ENCODE assay signal across 11 cellular contexts in genomic region chr5:177428574-177429217, GRCh38. TPM values are rescaled to one million over a fixed set of nuclear protein-coding genes. Genes with fewer than 3 reads are reported as not detected.
DNase-seq lines count a peak whose midpoint lies in the region; ATAC-seq, FAIRE-seq and TF ChIP-seq lines count a peak whose summit lies in the region.
"Had no signal": no experiment of that assay in that cellular context is flagged by ENCODE, and none has a peak within 500 bp of the region (broad histone marks: within the 10 kb centered on the region; RNA-seq: fewer than 3 reads in every experiment).

No MANE protein-coding gene starts in this region.

- peak overlapping the region; percentile 91 for H3K27ac Mint-ChIP-seq in CD8-positive, alpha-beta T cell
- H3K27ac Mint-ChIP-seq in IgD-negative memory B cell = peak overlapping the region; percentile 94 to 98 (median 95)
- H3K27ac Mint-ChIP-seq in nephron = peak overlapping the region in 2 of 3 experiments; percentile 37 to 39

- peaks cover 45% of the 10 kb centered on the region for H3K36me3 Mint-ChIP-seq in CD8-positive, alpha-beta T cell
- H3K36me3 Mint-ChIP-seq in IgD-negative memory B cell = peaks cover 5% of the 10 kb centered on the region
- H3K36me3 Mint-ChIP-seq in nephron (ENCODE audit: low read depth) = peaks cover 8% of the 10 kb centered on the region

- CTCF ChIA-PET in CD8-positive, alpha-beta T cell (lab: Charles Lee) = interaction anchor here (0.6 to 14.6 kb wide), 5 partner anchors 10 to 119 kb away, joined by 3 to 285 read pairs (median 20); partner anchors contain the start of genes F12, PFN3 and PRR7

- DNase-seq in CD8-positive, alpha-beta T cell = peak in 1 of 7 experiments; percentile 19
- no peak for DNase-seq in activated gamma-delta T cell treated with Interleukin-2 at 50 U/mL for 16 hours
- no peak for DNase-seq in SJCRH30
- no peak for DNase-seq in pancreas
- DNase-seq: NCI-H82 had no signal

- WGBS in adipose tissue, 3 donors = 56 to 87% (median 66%) methylated on average over 10 of the region's 10 CpGs
- 86 to 87% methylated on average over 10 of the region's 10 CpGs for WGBS in pancreas, 2 donors

- no peaks in the 10 kb centered on the region for H3K27me3 ChIP-seq in CD8-positive, alpha-beta T cell (ENCODE audit: insufficient read depth, low read length)
- H3K27me3 ChIP-seq in SJCRH30 (no peaks in the 10 kb centered on the region), pancreas (no peaks in the 10 kb centered on the region)

- peaks cover 26% of the 10 kb centered on the region for H3K36me3 ChIP-seq in CD8-positive, alpha-beta T cell (ENCODE audit: insufficient read depth, low read length)
- H3K36me3 ChIP-seq in SJCRH30 (peaks cover 23% of the 10 kb centered on the region), pancreas (peaks cover 2 to 16% (median 7%) of the 10 kb centered on the region in 3 donors)

- H3K4me3 ChIP-seq in CD8-positive, alpha-beta T cell (ENCODE audit: low read depth, low read length) = peak overlapping the region; percentile 98
- H3K4me3 ChIP-seq in SJCRH30 (no peak overlapping the region), pancreas (peak overlapping the region in 1 of 4 donors; percentile 86)

- intact Hi-C loops in CD8-positive, alpha-beta T cell (cut with DNase I, micrococcal nuclease) = loop anchor here (5.0 kb wide), 2 partner anchors 296 to 886 kb away; partner anchors contain the start of gene NSD1 (in 1 of the 2)
- intact Hi-C loops in pancreas (cut with DNase I) = no loop called here

- H3K4me1 ChIP-seq in CD8-positive, alpha-beta T cell (ENCODE audit: insufficient read depth, low read length) = peaks cover 73% of the 10 kb centered on the region
- peaks cover 25% of the 10 kb centered on the region for H3K4me1 ChIP-seq in SJCRH30
- H3K4me1 ChIP-seq in pancreas = peaks cover 0 to 13% (median 4%) of the 10 kb centered on the region in 3 donors

- no peak for FAIRE-seq in pancreas (lab: Jason Lieb, UNC)
- FAIRE-seq: colon, G401.6 had no signal

- H3K4me3 Mint-ChIP-seq in CD8-positive, alpha-beta T cell = peak overlapping the region; percentile 91
- H3K4me3 Mint-ChIP-seq in IgD-negative memory B cell = peak overlapping the region; percentile 91 to 99 (median 98)
- H3K4me3 Mint-ChIP-seq in nephron = peak overlapping the region; percentile 54 to 91 (median 63)

- no peak for TF ChIP-seq CTCF in CD8-positive, alpha-beta T cell (IDR thresholded peaks at IDR 0.05)
- no peak for TF ChIP-seq CTCF in nephron (IDR thresholded peaks at IDR 0.05; ENCODE audit: unreplicated experiment in 3 of 3)
- no peak for TF ChIP-seq CTCF in pancreas (IDR thresholded peaks at IDR 0.05)

- H3K9me3 Mint-ChIP-seq in CD8-positive, alpha-beta T cell = no peaks in the 10 kb centered on the region
- H3K9me3 Mint-ChIP-seq in IgD-negative memory B cell = no peaks in the 10 kb centered on the region
- H3K9me3 Mint-ChIP-seq in nephron = no peaks in the 10 kb centered on the region

- no peaks in the 10 kb centered on the region for H3K27me3 Mint-ChIP-seq in CD8-positive, alpha-beta T cell (ENCODE audit: low read depth)
- H3K27me3 Mint-ChIP-seq in IgD-negative memory B cell (no peaks in the 10 kb centered on the region), nephron (ENCODE audit: low read depth) (peaks cover 4% of the 10 kb centered on the region)

- no peaks in the 10 kb centered on the region for H3K9me3 ChIP-seq in CD8-positive, alpha-beta T cell (ENCODE audit: low read length)
- H3K9me3 ChIP-seq in SJCRH30 (replicated peaks) (no peaks in the 10 kb centered on the region), pancreas (no peaks in the 10 kb centered on the region)

- peak overlapping the region; percentile 77 for H3K27ac ChIP-seq in CD8-positive, alpha-beta T cell (ENCODE audit: low read depth, low read length)
- H3K27ac ChIP-seq in adipose tissue (ENCODE audit: low read depth, low read length) = peak overlapping the region; percentile 56
- no peak overlapping the region for H3K27ac ChIP-seq in SJCRH30
- peak overlapping the region in 2 of 4 donors; percentile 30 to 35 for H3K27ac ChIP-seq in pancreas

- no peak for ATAC-seq in CD8-positive, alpha-beta T cell
- ATAC-seq in pancreas = no peak
- no peak for ATAC-seq in GM21825 (IDR thresholded peaks at IDR 0.05; ENCODE audit: unreplicated experiment)

- peaks cover 67% of the 10 kb centered on the region for H3K4me1 Mint-ChIP-seq in CD8-positive, alpha-beta T cell (ENCODE audit: low read depth)
- H3K4me1 Mint-ChIP-seq in IgD-negative memory B cell = peaks cover 29 to 45% (median 39%) of the 10 kb centered on the region in 3 donors
- peaks cover 15% of the 10 kb centered on the region for H3K4me1 Mint-ChIP-seq in nephron

- POLR2A ChIA-PET in CD8-positive, alpha-beta T cell (lab: Charles Lee) = interaction anchor here (0.7 to 15.2 kb wide), 8 partner anchors 14 to 164 kb away, joined by 3 to 498 read pairs (median 6); partner anchors contain the start of genes PRELID1, PRR7 and RAB24

RNA-seq across cellular contexts. Expression of gene GRK6, which starts 2.2 kb away (rescaled TPM):
- 100 to 1,000 TPM; 133 to 139 TPM for total RNA-seq in CD8-positive, alpha-beta T cell
- 107 TPM for polyA plus RNA-seq in IgD-negative memory B cell
- polyA plus RNA-seq in adipose tissue = 10 to 100 TPM; 10.8 to 21.5 (median 16.2) TPM
- 45.1 and 48.4 TPM in 2 replicates for total RNA-seq in SJCRH30 (2014; rRNA removed; shearing (Covaris generic))
- total RNA-seq in pancreas = 10 to 100 TPM; 10.6 to 14.5 (median 12.3) TPM
- polyA plus RNA-seq in pancreas = 1 to 10 TPM; 7.2 to 7.6 TPM

RNA-seq across cellular contexts. Expression of gene PRR7, which starts 17.9 kb away (rescaled TPM):
- 10 to 100 TPM; 21.0 TPM for total RNA-seq in CD8-positive, alpha-beta T cell
- polyA plus RNA-seq in IgD-negative memory B cell (23.1 TPM), adipose tissue (1 to 10 TPM in 2 of 3 donors, under 1 TPM in 1; 0.34 to 2.7 (median 1.9) TPM), pancreas (1 to 10 TPM; 2.8 to 3.2 TPM)
- 6.4 TPM in 2 replicates for total RNA-seq in SJCRH30 (2014; rRNA removed; shearing (Covaris generic))
- 1 to 10 TPM; 1.7 to 3.5 (median 2.5) TPM for total RNA-seq in pancreas

RNA-seq across cellular contexts. Expression of gene F12, which starts 19.3 kb away (rescaled TPM):
- total RNA-seq in CD8-positive, alpha-beta T cell = not detected
- polyA plus RNA-seq in IgD-negative memory B cell = 0.78 TPM
- polyA plus RNA-seq in adipose tissue = 1 to 10 TPM in 1 of 3 donors, under 1 TPM in 1, not detected in 1; 0.42 to 2.0 TPM
- total RNA-seq in SJCRH30 (2014; rRNA removed; shearing (Covaris generic)) = 5.9 and 6.5 TPM in 2 replicates
- total RNA-seq in pancreas = 1 to 10 TPM in 5 of 6 donors, under 1 TPM in 1; 0.83 to 2.6 (median 1.8) TPM
- polyA plus RNA-seq in pancreas = 1 to 10 TPM; 1.1 to 2.2 TPM

RNA-seq across cellular contexts. Expression of gene PFN3, which starts 28.2 kb away (rescaled TPM):
- not detected for total RNA-seq in CD8-positive, alpha-beta T cell
- polyA plus RNA-seq in IgD-negative memory B cell (not detected), adipose tissue (not detected), pancreas (not detected)
- not detected in 2 replicates for total RNA-seq in SJCRH30 (2014; rRNA removed; shearing (Covaris generic))
- total RNA-seq in pancreas = not detected

RNA-seq across cellular contexts. Expression of gene SLC34A1, which starts 44.5 kb away (rescaled TPM):
- not detected for total RNA-seq in CD8-positive, alpha-beta T cell
- not detected for polyA plus RNA-seq in IgD-negative memory B cell
- polyA plus RNA-seq in adipose tissue = not detected
- total RNA-seq in SJCRH30 (2014; rRNA removed; shearing (Covaris generic)) = not detected in 2 replicates
- not detected for total RNA-seq in pancreas
- polyA plus RNA-seq in pancreas = not detected

Comparison
In these comparisons a context has a peak if more than half of its experiments do, and no peak if none do; other contexts are left out.
1. H3K27ac Mint-ChIP-seq: peak in every context shown above with its lines; median percentile 95 in IgD-negative memory B cell; 91 in CD8-positive, alpha-beta T cell; 38 in nephron.
2. intact Hi-C loops: an anchor here in CD8-positive, alpha-beta T cell (5.0 kb wide); none called in pancreas.